In the genomic region with DNA sequence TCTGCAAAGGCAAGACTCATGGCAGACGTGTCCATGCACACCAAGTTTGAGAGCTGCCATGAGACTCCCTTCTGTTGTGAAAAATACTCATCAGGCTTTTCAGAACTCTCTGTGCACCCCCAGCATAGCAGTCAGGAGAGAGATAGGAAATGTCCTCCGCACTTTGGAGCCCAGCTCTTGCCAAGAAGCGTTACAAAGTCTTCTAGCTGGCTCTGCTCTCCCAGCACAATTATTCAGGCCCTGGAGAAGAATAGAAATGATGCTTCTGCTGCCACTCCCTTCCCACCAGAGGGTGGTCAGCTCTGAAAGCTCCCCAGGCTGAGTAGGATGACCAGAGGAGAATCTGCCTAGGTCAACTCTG, we compare ENCODE assay signal across 19 cellular contexts.
DNase-seq lines count a peak whose midpoint lies in the region; ATAC-seq and TF ChIP-seq lines count a peak whose summit lies in the region.
"Had no signal": no experiment of that assay in that cellular context is flagged by ENCODE, and none has a peak within 500 bp of the region (broad histone marks: within the 10 kb centered on the region; RNA-seq: fewer than 3 reads in every experiment).

No MANE protein-coding gene starts in this region.

- no peak overlapping the region for H4K91ac ChIP-seq in mesenchymal stem cell (ENCODE audit: low read length)

- peak overlapping the region; percentile 57 for H2AK5ac ChIP-seq in mesenchymal stem cell (ENCODE audit: low read length, severe bottlenecking)

- H3K27ac ChIP-seq in RWPE2 (ENCODE audit: poor library complexity, severe bottlenecking), result peak overlapping the region; percentile 25
- H3K27ac ChIP-seq in cingulate gyrus (ENCODE audit: low read depth, low read length), result peak overlapping the region; percentile 0
- peak overlapping the region; percentile 11 for H3K27ac ChIP-seq in mesenchymal stem cell (ENCODE audit: low read length, poor library complexity, severe bottlenecking)
- H3K27ac ChIP-seq: SK-N-MC, tibial artery had no signal

- peak overlapping the region; percentile 27 for H4K8ac ChIP-seq in mesenchymal stem cell (ENCODE audit: low read length)

- peak overlapping the region in 1 of 2 experiments; percentile 17 for H3K4ac ChIP-seq in mesenchymal stem cell (ENCODE audit: low read depth in 1 of 2, low read length in 2 of 2)

- no peak overlapping the region for H3K23ac ChIP-seq in mesenchymal stem cell (ENCODE audit: low read length in 2 of 2)

- no peak overlapping the region for H2BK15ac ChIP-seq in mesenchymal stem cell (ENCODE audit: low read depth, poor library complexity, severe bottlenecking)

- no peak overlapping the region for H3K14ac ChIP-seq in mesenchymal stem cell (ENCODE audit: low read length in 2 of 2)

- H2BK120ac ChIP-seq in mesenchymal stem cell (ENCODE audit: low read depth, low read length), result no peak overlapping the region

- DNase-seq in AG20443 (ENCODE audit: low spot score), result peak; percentile 30
- no peak for DNase-seq in RWPE2 (ENCODE audit: low spot score)
- DNase-seq in mesenchymal stem cell, result no peak
- no peak for DNase-seq in hypothalamus (lab: John Stamatoyannopoulos, UW)
- DNase-seq in SIG-M5 (lab: John Stamatoyannopoulos, UW), result no peak
- no peak for DNase-seq in kidney glomerular epithelial cell (lab: John Stamatoyannopoulos, UW)
- DNase-seq: activated CD4-positive, alpha-beta T cell treated with anti-CD3 and anti-CD28 coated beads, Interleukin-2, amount 50 U/mL, for 4 hours; activated CD4-positive, CD25-positive, alpha-beta regulatory T cell; NCI-H146; NCI-H2171 treated with DMSO at 0.1 percent for 48 hours; NCI-H524; right cardiac atrium; stimulated activated naive CD8-positive, alpha-beta T cell treated with anti-CD3 and anti-CD28 coated beads, Interleukin-15, amount 100 ng/mL, for 72 hours; tibial artery had no signal

- H3K4me1 ChIP-seq in RWPE2 (ENCODE audit: insufficient read depth, poor library complexity, severe bottlenecking) (peaks cover 20% of the 10 kb centered on the region), mesenchymal stem cell (ENCODE audit: control insufficient read depth, insufficient read depth, low read depth, low read length) (peaks cover 12% of the 10 kb centered on the region)
- H3K4me1 ChIP-seq: tibial artery had no signal

- no peak overlapping the region for H3K4me2 ChIP-seq in mesenchymal stem cell (ENCODE audit: low read length, poor library complexity, severe bottlenecking)

- TF ChIP-seq CTCF in RWPE2 (IDR thresholded peaks at IDR 0.05; ENCODE audit: poor library complexity, severe bottlenecking), result no peak

- no peaks in the 10 kb centered on the region for H3K9me3 ChIP-seq in RWPE2 (ENCODE audit: severe bottlenecking)
- no peaks in the 10 kb centered on the region for H3K9me3 ChIP-seq in mesenchymal stem cell (ENCODE audit: control insufficient read depth, low read length)
- H3K9me3 ChIP-seq: tibial artery had no signal

- ATAC-seq in RWPE2 (ENCODE audit: low read depth) (no peak), GM18519 (IDR thresholded peaks at IDR 0.05; ENCODE audit: low FRiP score, unreplicated experiment) (no peak)
- ATAC-seq: K562; Panc1; right cardiac atrium; stimulated activated naive CD8-positive, alpha-beta T cell treated with anti-CD3 and anti-CD28 coated beads, Interleukin-15, amount 100 ng/mL, for 72 hours had no signal

- no peaks in the 10 kb centered on the region for H3K36me3 ChIP-seq in RWPE2 (ENCODE audit: low read depth)
- no peaks in the 10 kb centered on the region for H3K36me3 ChIP-seq in mesenchymal stem cell (ENCODE audit: control insufficient read depth in 1 of 2, insufficient read depth in 2 of 2, low read depth in 1 of 2, low read length in 2 of 2)
- H3K36me3 ChIP-seq: tibial artery had no signal

- peak overlapping the region in 1 of 2 experiments; percentile 83 for H3K18ac ChIP-seq in mesenchymal stem cell (ENCODE audit: low read depth in 1 of 2, low read length in 2 of 2)

- H3K27me3 ChIP-seq in RWPE2 (ENCODE audit: insufficient read depth, poor library complexity, severe bottlenecking) (no peaks in the 10 kb centered on the region), mesenchymal stem cell (ENCODE audit: control insufficient read depth in 1 of 2, insufficient read depth in 1 of 2, low read length in 2 of 2) (no peaks in the 10 kb centered on the region)
- H3K27me3 ChIP-seq: tibial artery had no signal

- no peak overlapping the region for H3K4me3 ChIP-seq in RWPE2 (ENCODE audit: severe bottlenecking)
- no peak overlapping the region for H3K4me3 ChIP-seq in mesenchymal stem cell (ENCODE audit: insufficient read depth in 1 of 2, low read depth in 1 of 2, low read length in 2 of 2)
- H3K4me3 ChIP-seq: K562, SK-N-MC, tibial artery had no signal

- no peak overlapping the region for H2AFZ ChIP-seq in mesenchymal stem cell (ENCODE audit: low read depth, low read length)

- 50% methylated on average over 3 of the region's 3 CpGs for WGBS in mesenchymal stem cell

- H3K9ac ChIP-seq in mesenchymal stem cell (ENCODE audit: low read length), result peak overlapping the region; percentile 82

- no peak overlapping the region for H2BK5ac ChIP-seq in mesenchymal stem cell (ENCODE audit: low read depth, low read length, poor library complexity, severe bottlenecking)

- H2BK12ac ChIP-seq in mesenchymal stem cell (ENCODE audit: low read length in 2 of 2), result peak overlapping the region; percentile 75 to 77

- H3K79me1 ChIP-seq in mesenchymal stem cell (replicated peaks; ENCODE audit: low read length, poor library complexity, severe bottlenecking), result no peaks in the 10 kb centered on the region
